Comparison of ENCODE assay signal across 1 cellular context in genomic region chr9:99210572-99210971, GRCh38.
TF ChIP-seq lines count a peak whose summit lies in the region.

No MANE protein-coding gene starts in this region.

TF ChIP-seq in K562, 482 proteins besides CTCF, POLR2A, EP300 and RAD21 (continued from another document):
- TF ChIP-seq MAZ (CRISPR knock-in tag; conservative IDR thresholded peaks at IDR 0.05 in 1 of 2, IDR thresholded peaks at IDR 0.05 in 1 of 2) (no peak), NFE2 (IDR thresholded peaks at IDR 0.05; ENCODE audit: low read depth) (no peak), ZNF444 (CRISPR knock-in tag; IDR thresholded peaks at IDR 0.05) (no peak), TRIM28 (IDR thresholded peaks at IDR 0.05) (peak; percentile 75; the same call in 1 of the 2 replicates), ZNF41 (CRISPR knock-in tag; conservative IDR thresholded peaks at IDR 0.05) (no peak), TRIM24 (IDR thresholded peaks at IDR 0.05) (peak; percentile 33 to 38; a peak in 2 of 4 replicates), LEF1 (IDR thresholded peaks at IDR 0.05) (no peak), PYGO2 (tag; IDR thresholded peaks at IDR 0.05) (no peak), CBX3 (IDR thresholded peaks at IDR 0.05; ENCODE audit: borderline replicate concordance in 1 of 2, low read length in 2 of 2) (0 out of 3 replicates have a peak, but pooled peaks of 1 of the 2 experiments have one; percentile 59), RBBP5 (IDR thresholded peaks at IDR 0.05; ENCODE audit: borderline replicate concordance, insufficient read depth, low read length, poor library complexity, severe bottlenecking) (no peak), ZNF134 (CRISPR knock-in tag; conservative IDR thresholded peaks at IDR 0.05) (no peak), ZNF217 (CRISPR knock-in tag; IDR thresholded peaks at IDR 0.05) (no peak), HOXB6 (CRISPR knock-in tag; IDR thresholded peaks at IDR 0.05; ENCODE audit: borderline replicate concordance) (no peak), CBX1 (IDR thresholded peaks at IDR 0.05; ENCODE audit: low read depth) (no peak)
- TF ChIP-seq, protein P1, sequence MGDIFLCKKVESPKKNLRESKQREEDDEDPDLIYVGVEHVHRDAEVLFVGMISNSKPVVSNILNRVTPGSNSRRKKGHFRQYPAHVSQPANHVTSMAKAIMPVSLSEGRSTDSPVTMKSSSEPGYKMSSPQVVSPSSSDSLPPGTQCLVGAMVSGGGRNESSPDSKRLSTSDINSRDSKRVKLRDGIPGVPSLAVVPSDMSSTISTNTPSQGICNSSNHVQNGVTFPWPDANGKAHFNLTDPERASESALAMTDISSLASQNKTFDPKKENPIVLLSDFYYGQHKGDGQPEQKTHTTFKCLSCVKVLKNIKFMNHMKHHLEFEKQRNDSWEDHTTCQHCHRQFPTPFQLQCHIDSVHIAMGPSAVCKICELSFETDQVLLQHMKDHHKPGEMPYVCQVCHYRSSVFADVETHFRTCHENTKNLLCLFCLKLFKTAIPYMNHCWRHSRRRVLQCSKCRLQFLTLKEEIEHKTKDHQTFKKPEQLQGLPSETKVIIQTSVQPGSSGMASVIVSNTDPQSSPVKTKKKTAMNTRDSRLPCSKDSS (IDR thresholded peaks at IDR 0.05; ENCODE audit: low read depth, partially characterized antibody), result peak; percentile 77
